ENCODE assay signal across 26 cellular contexts in genomic region chr13:98344392-98344791, GRCh38.
"Had no signal": no experiment of that assay in that cellular context is flagged by ENCODE, and none has a peak within 500 bp of the region (broad histone marks: within the 10 kb centered on the region; RNA-seq: fewer than 3 reads in every experiment).

No MANE protein-coding gene starts in this region.

- H3K4me2 ChIP-seq: PC-9 had no signal

- H3K4me1 ChIP-seq: Peyer's patch, SJCRH30 had no signal

- H3K4me3 ChIP-seq: MG63, PC-9, Peyer's patch, SJCRH30 had no signal

- H3K36me3 ChIP-seq: MG63, Peyer's patch, SJCRH30 had no signal

- H3K27ac ChIP-seq: PC-9, Peyer's patch, SJCRH30 had no signal

- H3K27me3 ChIP-seq: MG63, Peyer's patch, SJCRH30 had no signal

- ATAC-seq: HepG2, Right ventricle myocardium inferior, SK-N-SH treated with all-trans-retinoic acid at 6 μM for 48 hours had no signal

- H2AFZ ChIP-seq: PC-9 had no signal

- H3K9me3 ChIP-seq: MG63, Peyer's patch, SJCRH30 had no signal

- DNase-seq: IMR-90; Karpas-422; KG1; MG63; NCI-H1092; NCI-H1105 treated with DMSO at 0.1 percent for 48 hours; NCI-H1417 treated with DMSO at 0.1 percent for 48 hours; NCI-H146; NCI-H1694 treated with DMSO at 0.1 percent for 48 hours; NCI-H1930; NCI-H2081; NCI-H2227 treated with DMSO at 0.1 percent for 48 hours; NCI-H446; NCI-H510A; NCI-H524 treated with DMSO at 0.1 percent for 48 hours; NCI-H69; NCI-H774; NK-92 treated with Interleukin-12 subunit alpha and Interleukin-12 subunit beta, amount 100 ng/mL, for 24 hours; OCI-M1; PC-9; Peyer's patch; SHP77 treated with DMSO at 0.1 percent for 48 hours; SJCRH30 had no signal
